Comparison of ENCODE assay signal across 1 cellular context in the genomic region with DNA sequence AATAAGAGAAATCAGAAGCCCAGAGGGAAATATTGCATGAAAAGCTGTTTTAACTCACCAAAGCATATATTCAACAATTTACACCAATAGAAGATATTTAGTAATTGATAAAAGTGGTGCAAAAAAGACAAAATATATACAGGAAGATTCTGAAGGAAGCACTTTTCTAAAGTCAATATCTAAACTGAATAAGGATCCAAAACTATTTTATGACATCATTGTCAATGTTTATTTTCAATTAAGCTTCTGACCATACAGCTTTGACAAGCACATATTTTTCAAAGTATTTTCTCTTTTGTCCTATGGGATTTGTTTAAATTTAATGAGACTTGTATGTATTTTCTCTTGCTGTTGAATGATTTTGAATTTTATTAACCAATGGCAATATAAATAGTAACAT.
TF ChIP-seq lines count a peak whose summit lies in the region.

No MANE protein-coding gene starts in this region.

TF ChIP-seq in HEK293, 187 proteins besides CTCF, POLR2A, EP300 and RAD21 (continued from another document):
- peak; percentile 64; the same call in 1 of the 2 replicates for TF ChIP-seq ATF2 (tag by site-specific recombination; IDR thresholded peaks at IDR 0.05; ENCODE audit: low read depth)
- TF ChIP-seq ZNF335 (tag by site-specific recombination; conservative IDR thresholded peaks at IDR 0.05): no peak
